Comparison of ENCODE assay signal across 2 cellular contexts in genomic region chr3:68773401-68773800, GRCh38.
TF ChIP-seq lines count a peak whose summit lies in the region.

No MANE protein-coding gene starts in this region.

TF ChIP-seq in GM23338, 12 proteins besides CTCF, POLR2A, EP300 and RAD21 (continued from another document):
- TF ChIP-seq ZNF462 (CRISPR knock-in tag; IDR thresholded peaks at IDR 0.05) (no peak), JUNB (IDR thresholded peaks at IDR 0.05; ENCODE audit: unreplicated experiment) (no peak), STAT1 (IDR thresholded peaks at IDR 0.05; ENCODE audit: unreplicated experiment) (no peak), POLR2AphosphoS5 (IDR thresholded peaks at IDR 0.05; ENCODE audit: low read depth) (no peak), REST (IDR thresholded peaks at IDR 0.05; ENCODE audit: unreplicated experiment) (no peak), EZH2 (IDR thresholded peaks at IDR 0.05; ENCODE audit: low read depth, unreplicated experiment) (no peak)

TF ChIP-seq in WTC11, 78 proteins besides CTCF, POLR2A, EP300 and RAD21 (continued from another document):
- no peak for TF ChIP-seq AFF4 (CRISPR knock-in tag; IDR thresholded peaks at IDR 0.05; ENCODE audit: borderline replicate concordance)
- TF ChIP-seq HMGXB4 (CRISPR knock-in tag; IDR thresholded peaks at IDR 0.05) = no peak
